In the genomic region with DNA sequence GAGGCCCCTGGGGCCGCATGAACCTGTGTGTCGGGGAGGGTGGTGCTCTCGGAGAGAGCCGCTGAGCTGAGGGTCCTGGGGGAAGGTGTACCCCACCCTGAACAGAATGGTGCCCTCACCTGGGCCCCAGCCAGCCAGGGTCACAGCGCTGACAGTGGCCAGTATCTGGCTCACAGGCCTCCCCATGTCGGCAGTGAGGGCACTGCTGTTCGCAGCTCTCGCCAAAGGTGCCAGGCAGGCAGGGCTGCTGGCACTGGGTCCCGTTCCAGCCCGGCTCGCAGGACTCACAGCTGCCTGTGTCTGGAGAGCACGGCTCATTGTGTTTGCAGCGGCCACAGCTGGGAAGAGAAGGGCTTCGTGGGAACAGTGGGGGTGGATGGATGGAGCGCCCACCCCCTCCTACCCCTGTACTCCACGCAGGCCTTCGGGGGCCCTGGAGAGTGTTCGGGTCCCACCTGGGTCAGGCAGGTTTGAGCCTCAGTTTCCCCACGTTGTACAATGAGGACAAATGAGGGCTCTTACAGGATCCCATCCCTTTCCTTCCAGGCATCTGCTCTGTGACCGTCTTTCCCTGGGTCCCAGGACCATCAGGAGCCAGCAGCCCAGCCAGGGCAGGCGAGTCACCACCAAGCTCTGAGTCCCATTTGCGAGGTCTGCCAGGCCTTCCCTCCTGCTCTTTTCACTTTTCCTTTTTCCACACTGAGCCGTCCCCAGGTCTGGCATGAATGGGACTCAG, we compare ENCODE assay signal across 13 cellular contexts. TPM values are rescaled to one million over a fixed set of nuclear protein-coding genes. Genes with fewer than 3 reads are reported as not detected.
DNase-seq lines count a peak whose midpoint lies in the region; ATAC-seq and TF ChIP-seq lines count a peak whose summit lies in the region.
"Had no signal": no experiment of that assay in that cellular context is flagged by ENCODE, and none has a peak within 500 bp of the region (broad histone marks: within the 10 kb centered on the region; RNA-seq: fewer than 3 reads in every experiment).

No MANE protein-coding gene starts in this region.

- POLR2A ChIA-PET in WTC11 (lab: Charles Lee): no interaction called here

- no peaks in the 10 kb centered on the region for H3K36me3 ChIP-seq in GM23338 (ENCODE audit: insufficient read depth)
- H3K36me3 ChIP-seq: ascending aorta, sigmoid colon had no signal

- CTCF ChIA-PET in WTC11 (lab: Charles Lee): interaction anchor here (0.7 to 5.4 kb wide), 5 partner anchors 9 to 708 kb away, joined by 3 to 59 read pairs (median 8); a partner anchor contains a TSS

- H3K9me2 ChIP-seq in GM23338 (ENCODE audit: insufficient read depth): peaks cover 3% of the 10 kb centered on the region; the same call in 1 of the 2 replicates

- no peaks in the 10 kb centered on the region for H4K20me1 ChIP-seq in GM23338 (replicated peaks; ENCODE audit: insufficient read depth)

- DNase-seq in GM23338 (ENCODE audit: low spot score) (no peak), WTC11 (ENCODE audit: low spot score) (no peak), medulla oblongata (ENCODE audit: extremely low spot score) (peak; percentile 39), activated gamma-delta T cell (lab: John Stamatoyannopoulos, UW) (no peak)
- DNase-seq: activated CD4-positive, alpha-beta T cell treated with anti-CD3 and anti-CD28 coated beads, Interleukin-2, amount 10 ng/mL, durations not matched to agents 7 days and 5 days; CD4-positive, alpha-beta T cell; foreskin fibroblast; GOT3; PC-3; sigmoid colon had no signal

- H3K36me3 Mint-ChIP-seq in GM23338 (ENCODE audit: low read depth): peaks cover 2% of the 10 kb centered on the region; the same call in 1 of the 3 replicates
- peaks cover 2% of the 10 kb centered on the region for H3K36me3 Mint-ChIP-seq in WTC11

- H3K9me3 Mint-ChIP-seq in GM23338: peaks cover 3% of the 10 kb centered on the region; the same call in 1 of the 3 replicates
- H3K9me3 Mint-ChIP-seq in WTC11: no peaks in the 10 kb centered on the region
- H3K9me3 Mint-ChIP-seq: activated CD4-positive, alpha-beta T cell treated with anti-CD3 and anti-CD28 coated beads, Interleukin-2, amount 10 ng/mL, durations not matched to agents 7 days and 5 days; CD4-positive, alpha-beta T cell had no signal

- ATAC-seq in GM23338: no peak
- ATAC-seq in WTC11: no peak
- ATAC-seq in GM19035 (IDR thresholded peaks at IDR 0.05; ENCODE audit: unreplicated experiment): no peak
- ATAC-seq in HG02884 (IDR thresholded peaks at IDR 0.05; ENCODE audit: unreplicated experiment): no peak
- ATAC-seq: PC-3 had no signal

- H3K4me1 ChIP-seq in GM23338 (ENCODE audit: insufficient read depth): peaks cover 16% of the 10 kb centered on the region

- H3K79me2 ChIP-seq in GM23338 (replicated peaks; ENCODE audit: insufficient read depth): no peaks in the 10 kb centered on the region

- H3K4me3 Mint-ChIP-seq in GM23338 (no peak overlapping the region; the same call in 2 of the 3 replicates), WTC11 (no peak overlapping the region)
- H3K4me3 Mint-ChIP-seq: activated CD4-positive, alpha-beta T cell treated with anti-CD3 and anti-CD28 coated beads, Interleukin-2, amount 10 ng/mL, durations not matched to agents 7 days and 5 days had no signal

- H3K4me1 Mint-ChIP-seq in GM23338: peaks cover 33% of the 10 kb centered on the region
- H3K4me1 Mint-ChIP-seq in WTC11: peaks cover 33% of the 10 kb centered on the region

- no peak overlapping the region for H3K27ac ChIP-seq in GM23338 (ENCODE audit: low read depth)
- H3K27ac ChIP-seq: ascending aorta, sigmoid colon had no signal

- TF ChIP-seq CTCF in GM23338 (conservative IDR thresholded peaks at IDR 0.05; ENCODE audit: low read depth in 2 of 2): no peak
- no peak for TF ChIP-seq CTCF in WTC11 (IDR thresholded peaks at IDR 0.05)

- H3K4me3 ChIP-seq in GM23338: no peak overlapping the region
- H3K4me3 ChIP-seq: ascending aorta, sigmoid colon had no signal

- peaks cover 14% of the 10 kb centered on the region; the same call in 1 of the 2 replicates for H3F3A ChIP-seq in GM23338 (replicated peaks; ENCODE audit: low read depth)

- H3K27ac Mint-ChIP-seq in GM23338 (peak overlapping the region; percentile 70; the same call in 1 of the 2 replicates), WTC11 (peak overlapping the region; percentile 71; the same call in 1 of the 2 replicates)
- H3K27ac Mint-ChIP-seq: activated CD4-positive, alpha-beta T cell treated with anti-CD3 and anti-CD28 coated beads, Interleukin-2, amount 10 ng/mL, durations not matched to agents 7 days and 5 days; CD4-positive, alpha-beta T cell had no signal

- no peak overlapping the region for H2AFZ ChIP-seq in GM23338

- H3K27me3 ChIP-seq in GM23338 (ENCODE audit: insufficient read depth): peaks cover 6% of the 10 kb centered on the region
- H3K27me3 ChIP-seq: ascending aorta had no signal

- peaks cover 14% of the 10 kb centered on the region for H3K27me3 Mint-ChIP-seq in GM23338 (ENCODE audit: insufficient read depth, low read depth, poor library complexity)
- peaks cover 6% of the 10 kb centered on the region for H3K27me3 Mint-ChIP-seq in WTC11 (ENCODE audit: low read depth)
- H3K27me3 Mint-ChIP-seq: activated CD4-positive, alpha-beta T cell treated with anti-CD3 and anti-CD28 coated beads, Interleukin-2, amount 10 ng/mL, durations not matched to agents 7 days and 5 days; CD4-positive, alpha-beta T cell had no signal

- H3K4me2 ChIP-seq in GM23338: no peak overlapping the region

TF ChIP-seq in GM23338, 12 proteins besides CTCF, POLR2A, EP300 and RAD21 (continues in another document):
- TF ChIP-seq EZH2phosphoT487 (IDR thresholded peaks at IDR 0.05; ENCODE audit: unreplicated experiment) (no peak), NANOG (IDR thresholded peaks at IDR 0.05; ENCODE audit: borderline replicate concordance) (no peak), STAT1 (IDR thresholded peaks at IDR 0.05; ENCODE audit: unreplicated experiment) (no peak)

TF ChIP-seq in WTC11, 78 proteins besides CTCF, POLR2A, EP300 and RAD21 (continues in another document):
- TF ChIP-seq NFYB (CRISPR knock-in tag; conservative IDR thresholded peaks at IDR 0.05; ENCODE audit: low read depth) (no peak), FOXP1 (CRISPR knock-in tag; IDR thresholded peaks at IDR 0.05; ENCODE audit: borderline replicate concordance) (no peak), MYBL2 (CRISPR knock-in tag; IDR thresholded peaks at IDR 0.05) (no peak)
- TF ChIP-seq, protein P1, sequence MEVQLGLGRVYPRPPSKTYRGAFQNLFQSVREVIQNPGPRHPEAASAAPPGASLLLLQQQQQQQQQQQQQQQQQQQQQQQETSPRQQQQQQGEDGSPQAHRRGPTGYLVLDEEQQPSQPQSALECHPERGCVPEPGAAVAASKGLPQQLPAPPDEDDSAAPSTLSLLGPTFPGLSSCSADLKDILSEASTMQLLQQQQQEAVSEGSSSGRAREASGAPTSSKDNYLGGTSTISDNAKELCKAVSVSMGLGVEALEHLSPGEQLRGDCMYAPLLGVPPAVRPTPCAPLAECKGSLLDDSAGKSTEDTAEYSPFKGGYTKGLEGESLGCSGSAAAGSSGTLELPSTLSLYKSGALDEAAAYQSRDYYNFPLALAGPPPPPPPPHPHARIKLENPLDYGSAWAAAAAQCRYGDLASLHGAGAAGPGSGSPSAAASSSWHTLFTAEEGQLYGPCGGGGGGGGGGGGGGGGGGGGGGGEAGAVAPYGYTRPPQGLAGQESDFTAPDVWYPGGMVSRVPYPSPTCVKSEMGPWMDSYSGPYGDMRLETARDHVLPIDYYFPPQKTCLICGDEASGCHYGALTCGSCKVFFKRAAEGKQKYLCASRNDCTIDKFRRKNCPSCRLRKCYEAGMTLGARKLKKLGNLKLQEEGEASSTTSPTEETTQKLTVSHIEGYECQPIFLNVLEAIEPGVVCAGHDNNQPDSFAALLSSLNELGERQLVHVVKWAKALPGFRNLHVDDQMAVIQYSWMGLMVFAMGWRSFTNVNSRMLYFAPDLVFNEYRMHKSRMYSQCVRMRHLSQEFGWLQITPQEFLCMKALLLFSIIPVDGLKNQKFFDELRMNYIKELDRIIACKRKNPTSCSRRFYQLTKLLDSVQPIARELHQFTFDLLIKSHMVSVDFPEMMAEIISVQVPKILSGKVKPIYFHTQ (CRISPR knock-in tag; IDR thresholded peaks at IDR 0.05): no peak
- TF ChIP-seq, protein P2, sequence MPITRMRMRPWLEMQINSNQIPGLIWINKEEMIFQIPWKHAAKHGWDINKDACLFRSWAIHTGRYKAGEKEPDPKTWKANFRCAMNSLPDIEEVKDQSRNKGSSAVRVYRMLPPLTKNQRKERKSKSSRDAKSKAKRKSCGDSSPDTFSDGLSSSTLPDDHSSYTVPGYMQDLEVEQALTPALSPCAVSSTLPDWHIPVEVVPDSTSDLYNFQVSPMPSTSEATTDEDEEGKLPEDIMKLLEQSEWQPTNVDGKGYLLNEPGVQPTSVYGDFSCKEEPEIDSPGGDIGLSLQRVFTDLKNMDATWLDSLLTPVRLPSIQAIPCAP (CRISPR knock-in tag; IDR thresholded peaks at IDR 0.05): no peak

RNA-seq across cellular contexts. Expression of a gene that starts 5.0 kb away (rescaled TPM):
- 1.0 and 1.6 TPM in 2 replicates for total RNA-seq in GM23338 (2014; rRNA removed; shearing (Covaris generic))
- 0.63 and 0.76 TPM in 2 replicates for polyA plus RNA-seq in GM23338 (2016; fragmentation: Nextera tagmentation; extraction: Ambion mirVana)
- total RNA-seq in WTC11 (2021): 3.7 to 5.4 TPM (median 4.9 TPM) in 3 replicates

RNA-seq across cellular contexts. Expression of a gene that starts 9.2 kb away (rescaled TPM):
- 9.2 and 17.4 TPM in 2 replicates for total RNA-seq in GM23338 (2014; rRNA removed; shearing (Covaris generic))
- polyA plus RNA-seq in GM23338 (2016; fragmentation: Nextera tagmentation; extraction: Ambion mirVana): 8.6 and 10.8 TPM in 2 replicates
- total RNA-seq in WTC11 (2021): 10.2 to 13.8 TPM (median 11.7 TPM) in 3 replicates

RNA-seq across cellular contexts. Expression of a gene that starts 11.9 kb away (rescaled TPM):
- total RNA-seq in GM23338 (2014; rRNA removed; shearing (Covaris generic)): 7.1 and 9.8 TPM in 2 replicates
- polyA plus RNA-seq in GM23338 (2016; fragmentation: Nextera tagmentation; extraction: Ambion mirVana): 2.2 and 2.5 TPM in 2 replicates
- 10.3 to 11.6 TPM (median 11.0 TPM) in 3 replicates for total RNA-seq in WTC11 (2021)

RNA-seq across cellular contexts. Expression of a gene that starts 44.2 kb away (rescaled TPM):
- 231 and 246 TPM in 2 replicates for total RNA-seq in GM23338 (2014; rRNA removed; shearing (Covaris generic))
- 175 and 178 TPM in 2 replicates for polyA plus RNA-seq in GM23338 (2016; fragmentation: Nextera tagmentation; extraction: Ambion mirVana)
- total RNA-seq in WTC11 (2021): 323 to 388 TPM (median 328 TPM) in 3 replicates
